In genomic region chr15:77530576-77530975, GRCh38 we compare ENCODE assay signal across 1 cellular context.
TF ChIP-seq lines count a peak whose summit lies in the region.

No MANE protein-coding gene starts in this region.

TF ChIP-seq in IMR-90, 13 proteins besides CTCF, POLR2A, EP300 and RAD21 (continued from another document):
- no peak for TF ChIP-seq CEBPB (IDR thresholded peaks at IDR 0.05; ENCODE audit: low read depth, low read length)
